In genomic region chr2:27245620-27246019, GRCh38 we compare ENCODE assay signal across 2 cellular contexts.
TF ChIP-seq lines count a peak whose summit lies in the region.

No MANE protein-coding gene starts in this region.

TF ChIP-seq in GM23338, 12 proteins besides CTCF, POLR2A, EP300 and RAD21:
- TF ChIP-seq ZNF331 (CRISPR knock-in tag; IDR thresholded peaks at IDR 0.05; ENCODE audit: low read depth) (no peak), ETS1 (IDR thresholded peaks at IDR 0.05) (no peak), REST (IDR thresholded peaks at IDR 0.05; ENCODE audit: unreplicated experiment) (no peak), EZH2phosphoT487 (IDR thresholded peaks at IDR 0.05; ENCODE audit: unreplicated experiment) (no peak), ZNF462 (CRISPR knock-in tag; IDR thresholded peaks at IDR 0.05) (no peak), POLR2AphosphoS5 (IDR thresholded peaks at IDR 0.05; ENCODE audit: low read depth) (no peak), ZNF114 (CRISPR knock-in tag; IDR thresholded peaks at IDR 0.05) (no peak), STAT1 (IDR thresholded peaks at IDR 0.05; ENCODE audit: unreplicated experiment) (no peak), JUNB (IDR thresholded peaks at IDR 0.05; ENCODE audit: unreplicated experiment) (no peak), NANOG (IDR thresholded peaks at IDR 0.05; ENCODE audit: borderline replicate concordance) (no peak), CREB1 (CRISPR knock-in tag; IDR thresholded peaks at IDR 0.05; ENCODE audit: low read depth) (no peak), EZH2 (IDR thresholded peaks at IDR 0.05; ENCODE audit: low read depth, unreplicated experiment) (no peak)
TF ChIP-seq in GM23338: peak in this region for 0.

TF ChIP-seq in endothelial cell of umbilical vein, 7 proteins besides CTCF, POLR2A, EP300 and RAD21:
- no peak for TF ChIP-seq EZH2 (IDR thresholded peaks at IDR 0.05; ENCODE audit: borderline replicate concordance, low read depth, low read length, severe bottlenecking)
- no peak for TF ChIP-seq POLR2AphosphoS5 (IDR thresholded peaks at IDR 0.05; ENCODE audit: insufficient read depth, low read depth, low read length)
